In the genomic region with DNA sequence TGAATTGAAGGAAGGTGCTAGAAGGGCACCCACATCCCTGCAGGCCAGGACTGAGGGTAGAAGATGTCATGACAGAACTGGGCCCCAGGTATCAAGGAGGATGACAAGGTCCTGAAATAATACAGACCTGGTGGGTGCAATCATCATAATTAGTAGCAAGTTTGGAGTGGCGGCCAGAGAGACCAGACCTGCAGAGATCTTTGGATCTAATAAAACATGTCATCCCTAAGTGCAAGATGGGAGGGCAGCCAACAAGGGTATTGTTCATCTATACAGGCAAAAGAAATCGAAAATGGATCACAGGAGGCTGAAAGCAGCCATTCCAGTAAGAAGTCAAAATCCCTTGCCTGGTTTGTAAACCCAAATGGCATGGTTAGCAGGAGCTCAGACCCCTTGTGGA, we compare ENCODE assay signal across 20 cellular contexts.
"Had no signal": no experiment of that assay in that cellular context is flagged by ENCODE, and none has a peak within 500 bp of the region (broad histone marks: within the 10 kb centered on the region; RNA-seq: fewer than 3 reads in every experiment).

No MANE protein-coding gene starts in this region.

- H3K4me3 ChIP-seq: K562, SJSA1 had no signal

- H3K4me3 Mint-ChIP-seq: IgD-negative memory B cell had no signal

- H3K9me3 Mint-ChIP-seq: IgD-negative memory B cell had no signal

- H3K27ac Mint-ChIP-seq: IgD-negative memory B cell had no signal

- H3K27ac ChIP-seq: HL-60, KMS-11, SJSA1 had no signal

- H3K36me3 ChIP-seq: SJSA1 had no signal

- DNase-seq: Kasumi-1, MM.1S, NCI-H1092 treated with DMSO at 0.1 percent for 48 hours, NCI-H1436, NCI-H187, NCI-H2029, NCI-H2171 treated with DMSO at 0.1 percent for 48 hours, NCI-H345, NCI-H446 treated with DMSO at 0.1 percent for 48 hours, NCI-H510A treated with DMSO at 0.1 percent for 48 hours, NCI-H526, NCI-H82, Right ventricle myocardium superior, RPMI8226, SIG-M5 had no signal

- H3K9ac ChIP-seq: KMS-11 had no signal

- ATAC-seq: K562 had no signal

- H3K4me1 Mint-ChIP-seq: IgD-negative memory B cell had no signal

- H3K4me1 ChIP-seq: SJSA1 had no signal

- H3K9me3 ChIP-seq: SJSA1 had no signal
